ENCODE assay signal across 8 cellular contexts in the genomic region with DNA sequence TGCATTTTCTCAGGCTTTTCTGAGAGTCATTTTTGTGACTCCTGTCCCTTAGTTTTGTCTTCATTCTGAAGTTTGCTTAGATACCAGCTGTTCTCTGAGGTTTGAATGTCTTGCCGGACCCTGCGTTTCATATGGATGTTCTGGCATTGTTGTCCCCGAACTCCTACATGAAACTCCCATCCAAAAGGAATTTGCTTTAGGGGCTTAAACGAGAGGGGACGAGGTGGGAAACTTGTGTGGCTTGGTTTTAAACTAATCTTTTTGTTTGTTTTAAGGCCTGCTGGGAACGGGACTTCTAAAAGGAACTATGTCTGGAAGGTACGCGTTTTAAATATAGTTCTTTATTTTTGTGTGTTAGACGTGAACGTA. TPM values are rescaled to one million over a fixed set of nuclear protein-coding genes. Genes with fewer than 3 reads are reported as not detected.
DNase-seq lines count a peak whose midpoint lies in the region; ATAC-seq and TF ChIP-seq lines count a peak whose summit lies in the region.

No MANE protein-coding gene starts in this region.

- peak overlapping the region; percentile 99 for H3K4ac ChIP-seq in trophoblast cell (ENCODE audit: low read depth, low read length)

- H3K36me3 ChIP-seq in DOHH2 (ENCODE audit: control insufficient read depth, low read length) (peaks cover 56% of the 10 kb centered on the region), Peyer's patch (peaks cover 0 to 44% (median 2%) of the 10 kb centered on the region in 3 donors), trophoblast cell (ENCODE audit: control insufficient read depth in 1 of 2, insufficient read depth in 2 of 2, low read length in 2 of 2) (peaks cover 32 to 36% of the 10 kb centered on the region in 2 experiments)

- H4K20me1 ChIP-seq in DOHH2 (ENCODE audit: control insufficient read depth, insufficient read depth, low read depth, low read length), result peaks cover 6% of the 10 kb centered on the region; the same call in 1 of the 2 replicates

- H3K9me2 ChIP-seq in DOHH2 (replicated peaks; ENCODE audit: control insufficient read depth, low read length), result no peaks in the 10 kb centered on the region

- H3K9me3 ChIP-seq in DOHH2 (ENCODE audit: control insufficient read depth, insufficient read depth, low read length) (no peaks in the 10 kb centered on the region), Peyer's patch (no peaks in the 10 kb centered on the region), trophoblast cell (ENCODE audit: insufficient read depth, low read depth, low read length) (no peaks in the 10 kb centered on the region)

- H3K4me3 ChIP-seq in DOHH2 (ENCODE audit: low read length) (peak overlapping the region; percentile 94), Peyer's patch (peak overlapping the region; percentile 49 to 73 (median 66)), epithelial cell of proximal tubule (ENCODE audit: low read depth, low read length) (peak overlapping the region; percentile 91), trophoblast cell (ENCODE audit: low read depth, low read length) (peak overlapping the region; percentile 78)

- peak overlapping the region; percentile 80 for H3K9ac ChIP-seq in trophoblast cell (ENCODE audit: low read length)

- H2AK5ac ChIP-seq in trophoblast cell (ENCODE audit: low read length), result peak overlapping the region; percentile 47

- H3K23ac ChIP-seq in trophoblast cell (ENCODE audit: low read length), result no peak overlapping the region

- H2BK12ac ChIP-seq in trophoblast cell (ENCODE audit: low read length), result no peak overlapping the region

- H3K4me2 ChIP-seq in DOHH2 (ENCODE audit: low read length) (peak overlapping the region; percentile 89), trophoblast cell (ENCODE audit: low read length) (peak overlapping the region; percentile 66)

- peak overlapping the region; percentile 67 for H3K27ac ChIP-seq in DOHH2 (ENCODE audit: low read depth, low read length)
- H3K27ac ChIP-seq in Peyer's patch, result peak overlapping the region; percentile 68 to 95 (median 89)
- peak overlapping the region; percentile 73 for H3K27ac ChIP-seq in trophoblast cell (ENCODE audit: low read depth, low read length)

- peaks cover 7% of the 10 kb centered on the region for H3K79me1 ChIP-seq in trophoblast cell (ENCODE audit: low read length)

- H3K79me2 ChIP-seq in DOHH2 (ENCODE audit: control insufficient read depth, low read length) (peaks cover 49% of the 10 kb centered on the region), trophoblast cell (ENCODE audit: control insufficient read depth, insufficient read depth, low read length, poor library complexity) (peaks cover 9% of the 10 kb centered on the region)

- H2AFZ ChIP-seq in trophoblast cell (ENCODE audit: insufficient read depth, low read length, poor library complexity), result no peak overlapping the region

- no peak for DNase-seq in Peyer's patch
- no peak for DNase-seq in epithelial cell of proximal tubule (ENCODE audit: low read depth)
- no peak for DNase-seq in trophoblast cell
- DNase-seq in NCI-H1436 (lab: John Stamatoyannopoulos, UW), result no peak
- no peak for DNase-seq in inferior parietal cortex (ENCODE audit: extremely low spot score)
- no peak for DNase-seq in NCI-H446 (lab: John Stamatoyannopoulos, UW)

- no peak overlapping the region for H4K91ac ChIP-seq in trophoblast cell (ENCODE audit: low read depth, low read length)

- H3F3A ChIP-seq in DOHH2 (ENCODE audit: control insufficient read depth, insufficient read depth), result peaks cover 48% of the 10 kb centered on the region

- peak overlapping the region; percentile 80 for H3K14ac ChIP-seq in trophoblast cell (ENCODE audit: low read length)

- TF ChIP-seq CTCF in DOHH2 (IDR thresholded peaks at IDR 0.05; ENCODE audit: low read depth, low read length, poor library complexity, severe bottlenecking), result no peak
- TF ChIP-seq CTCF in Peyer's patch (IDR thresholded peaks at IDR 0.05), result no peak
- TF ChIP-seq CTCF in epithelial cell of proximal tubule (conservative IDR thresholded peaks at IDR 0.05; ENCODE audit: low read depth, low read length), result no peak

- H2BK5ac ChIP-seq in trophoblast cell (ENCODE audit: low read depth, low read length, poor library complexity), result peak overlapping the region; percentile 9

- TF ChIP-seq POLR2A in Peyer's patch (IDR thresholded peaks at IDR 0.05), result no peak

- no peak overlapping the region for H4K12ac ChIP-seq in trophoblast cell (ENCODE audit: low read depth, low read length)

- ATAC-seq in HG03342 (IDR thresholded peaks at IDR 0.05; ENCODE audit: unreplicated experiment), result no peak

- H3K27me3 ChIP-seq in DOHH2 (ENCODE audit: control insufficient read depth, low read length) (no peaks in the 10 kb centered on the region; the same call in 1 of the 2 replicates), Peyer's patch (no peaks in the 10 kb centered on the region), trophoblast cell (ENCODE audit: insufficient read depth, low read length) (no peaks in the 10 kb centered on the region)

- H3K18ac ChIP-seq in trophoblast cell (ENCODE audit: low read length), result no peak overlapping the region

- H2BK120ac ChIP-seq in trophoblast cell (ENCODE audit: insufficient read depth, low read length, poor library complexity), result no peak overlapping the region

- peak overlapping the region; percentile 94 for H4K8ac ChIP-seq in trophoblast cell (ENCODE audit: low read depth, low read length)

- H3K4me1 ChIP-seq in DOHH2 (ENCODE audit: control insufficient read depth, low read length) (peaks cover 36% of the 10 kb centered on the region), Peyer's patch (peaks cover 0 to 29% (median 9%) of the 10 kb centered on the region in 4 donors), trophoblast cell (ENCODE audit: control insufficient read depth in 1 of 2, insufficient read depth in 2 of 2, low read length in 2 of 2) (peaks cover 0 to 8% of the 10 kb centered on the region in 2 experiments)

- no CpG with 5 or more reads among the region's 10 CpGs for WGBS in trophoblast cell (ENCODE audit: extremely low coverage, insufficient coverage, insufficient read length)

RNA-seq across cellular contexts. Expression of gene RPL35A, which starts 0.7 kb away (rescaled TPM):
- total RNA-seq in Peyer's patch (100 to 1,000 TPM; 180 to 519 (median 209) TPM), epithelial cell of proximal tubule (842 and 1,007 TPM in 2 replicates)
- polyA plus RNA-seq in trophoblast cell (2013), result 2,548 and 2,659 TPM in 2 replicates

RNA-seq across cellular contexts. Expression of gene LMLN, which starts 9.4 kb away (rescaled TPM):
- 1 to 10 TPM in 3 of 4 donors, under 1 TPM in 1; 0.83 to 6.2 (median 4.2) TPM for total RNA-seq in Peyer's patch
- 2.0 and 4.0 TPM in 2 replicates for total RNA-seq in epithelial cell of proximal tubule
- polyA plus RNA-seq in trophoblast cell (2013), result 1.7 and 1.8 TPM in 2 replicates
